Comparison of ENCODE assay signal across 2 cellular contexts in the genomic region with DNA sequence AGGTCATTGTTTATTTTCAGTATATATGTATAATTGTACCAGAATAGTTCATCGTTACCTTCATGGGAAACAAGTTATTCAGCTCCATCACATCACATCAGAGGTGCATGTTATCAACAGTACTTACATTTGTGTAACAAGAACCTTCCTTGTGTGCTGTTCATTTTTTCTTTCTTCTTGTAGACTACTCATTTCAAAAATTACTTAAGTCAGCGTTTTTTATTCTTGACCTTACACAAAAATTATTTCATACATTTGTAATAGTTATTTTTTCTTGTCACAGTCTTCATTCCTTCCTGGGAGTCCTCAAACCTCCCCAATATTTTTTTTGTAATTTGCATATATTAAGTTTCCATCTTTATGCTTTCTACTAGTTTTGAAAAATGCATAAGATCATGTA.
A peak's percentile ranks its signal among the peaks of the same experiment; 100 is the strongest.
TF ChIP-seq lines count a peak whose summit lies in the region.

No MANE protein-coding gene starts in this region.

TF ChIP-seq in HepG2, 621 proteins besides CTCF, POLR2A, EP300 and RAD21:
- no peak for TF ChIP-seq ZNF234 (CRISPR knock-in tag; conservative IDR thresholded peaks at IDR 0.05)
- peak; percentile 81 for TF ChIP-seq MAFF (IDR thresholded peaks at IDR 0.05; ENCODE audit: low read depth, low read length)
- no peak for TF ChIP-seq XRCC5 (optimal IDR thresholded peaks at IDR 0.05; ENCODE audit: low read length)
- no peak for TF ChIP-seq MXI1 (IDR thresholded peaks at IDR 0.05; ENCODE audit: borderline replicate concordance, low read depth, low read length)
- TF ChIP-seq, protein P1, sequence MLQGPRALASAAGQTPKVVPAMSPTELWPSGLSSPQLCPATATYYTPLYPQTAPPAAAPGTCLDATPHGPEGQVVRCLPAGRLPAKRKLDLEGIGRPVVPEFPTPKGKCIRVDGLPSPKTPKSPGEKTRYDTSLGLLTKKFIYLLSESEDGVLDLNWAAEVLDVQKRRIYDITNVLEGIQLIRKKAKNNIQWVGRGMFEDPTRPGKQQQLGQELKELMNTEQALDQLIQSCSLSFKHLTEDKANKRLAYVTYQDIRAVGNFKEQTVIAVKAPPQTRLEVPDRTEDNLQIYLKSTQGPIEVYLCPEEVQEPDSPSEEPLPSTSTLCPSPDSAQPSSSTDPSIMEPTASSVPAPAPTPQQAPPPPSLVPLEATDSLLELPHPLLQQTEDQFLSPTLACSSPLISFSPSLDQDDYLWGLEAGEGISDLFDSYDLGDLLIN (CRISPR knock-in tag; IDR thresholded peaks at IDR 0.05; ENCODE audit: borderline replicate concordance): no peak
- no peak for TF ChIP-seq HOXA3 (CRISPR knock-in tag; IDR thresholded peaks at IDR 0.05)
- peak; percentile 67 to 91 for TF ChIP-seq MAFK (conservative IDR thresholded peaks at IDR 0.05 in 1 of 2, IDR thresholded peaks at IDR 0.05 in 1 of 2; ENCODE audit: low read length in 2 of 2)
- no peak for TF ChIP-seq ZNF24 (IDR thresholded peaks at IDR 0.05)
- TF ChIP-seq, protein P2, sequence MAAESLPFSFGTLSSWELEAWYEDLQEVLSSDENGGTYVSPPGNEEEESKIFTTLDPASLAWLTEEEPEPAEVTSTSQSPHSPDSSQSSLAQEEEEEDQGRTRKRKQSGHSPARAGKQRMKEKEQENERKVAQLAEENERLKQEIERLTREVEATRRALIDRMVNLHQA (CRISPR knock-in tag; IDR thresholded peaks at IDR 0.05): no peak
- TF ChIP-seq ZNF777 (CRISPR knock-in tag; IDR thresholded peaks at IDR 0.05): no peak

TF ChIP-seq in H1, 55 proteins besides CTCF, POLR2A, EP300 and RAD21:
- TF ChIP-seq MAFK (IDR thresholded peaks at IDR 0.05; ENCODE audit: low read depth, low read length) (peak; percentile 49; the same call in 1 of the 2 replicates), ZNF274 (IDR thresholded peaks at IDR 0.05; ENCODE audit: borderline replicate concordance, extremely low read depth, low read length) (no peak)
